Comparison of ENCODE assay signal across 29 cellular contexts in genomic region chr4:156362581-156362980, GRCh38.
DNase-seq lines count a peak whose midpoint lies in the region; ATAC-seq, FAIRE-seq and TF ChIP-seq lines count a peak whose summit lies in the region.
"Had no signal": no experiment of that assay in that cellular context is flagged by ENCODE, and none has a peak within 500 bp of the region (broad histone marks: within the 10 kb centered on the region; RNA-seq: fewer than 3 reads in every experiment).

No MANE protein-coding gene starts in this region.

- H3K4me1 Mint-ChIP-seq in astrocyte (ENCODE audit: low read depth, unreplicated experiment): peaks cover 5% of the 10 kb centered on the region

- no peak overlapping the region for H3K4me3 Mint-ChIP-seq in astrocyte (ENCODE audit: unreplicated experiment)
- H3K4me3 Mint-ChIP-seq: activated naive CD4-positive, alpha-beta T cell treated with anti-CD3 and anti-CD28 coated beads for 36 hours; activated T-cell treated with anti-CD3 and anti-CD28 coated beads, Interleukin-2, amount 50 U/mL, for 4 hours; CD4-positive, alpha-beta T cell; nephron progenitor cell had no signal

- no peaks in the 10 kb centered on the region for H3K79me2 ChIP-seq in GM23248 (ENCODE audit: insufficient read depth)
- no peaks in the 10 kb centered on the region for H3K79me2 ChIP-seq in astrocyte (ENCODE audit: insufficient read depth, low read length)

- H3K36me3 ChIP-seq in GM23248 (ENCODE audit: low read depth): no peaks in the 10 kb centered on the region
- H3K36me3 ChIP-seq in astrocyte (ENCODE audit: insufficient read depth, low read length): no peaks in the 10 kb centered on the region
- H3K36me3 ChIP-seq in aorta (ENCODE audit: control insufficient read depth in 1 of 2, insufficient read depth in 2 of 2, low read length in 1 of 2): no peaks in the 10 kb centered on the region
- H3K36me3 ChIP-seq: heart left ventricle, prostate gland, thyroid gland had no signal

- peaks cover 7% of the 10 kb centered on the region; the same call in 1 of the 2 replicates for H3K4me1 ChIP-seq in GM23248 (ENCODE audit: insufficient read depth)
- H3K4me1 ChIP-seq in astrocyte (ENCODE audit: insufficient read depth, low read length): no peaks in the 10 kb centered on the region
- H3K4me1 ChIP-seq in aorta (ENCODE audit: control insufficient read depth in 1 of 2, insufficient read depth in 2 of 2, low read length in 2 of 2): no peaks in the 10 kb centered on the region
- H3K4me1 ChIP-seq: heart left ventricle, prostate gland, thyroid gland had no signal

- H2AFZ ChIP-seq in GM23248: no peak overlapping the region
- H2AFZ ChIP-seq in astrocyte (ENCODE audit: low read depth, low read length): no peak overlapping the region

- no peak for ATAC-seq in aorta (ENCODE audit: low FRiP score)
- ATAC-seq: activated T-cell treated with anti-CD3 and anti-CD28 coated beads, Interleukin-2, amount 50 U/mL, for 4 hours; esophagus mucosa; heart left ventricle; HepG2; left lobe of liver; stimulated activated naive CD8-positive, alpha-beta T cell treated with anti-CD3 and anti-CD28 coated beads, Interleukin-15, Interleukin-2, amounts not matched to agents 100 U/mL and 50 U/mL, for 24 hours had no signal

- peak; percentile 32 for FAIRE-seq in astrocyte (lab: Jason Lieb, UNC)
- FAIRE-seq: HepG2 had no signal

- DNase-seq in GM23248 (peak; percentile 50), astrocyte (ENCODE audit: low read depth) (peak; percentile 54), fibroblast of the aortic adventitia (ENCODE audit: low read depth) (peak; percentile 9), skeletal muscle cell (ENCODE audit: low read depth) (peak; percentile 22), mucosa of gallbladder (ENCODE audit: low spot score) (no peak), DMS53 (lab: John Stamatoyannopoulos, UW) (no peak), DMS114 treated with DMSO at 0.1 percent for 48 hours (lab: John Stamatoyannopoulos, UW; ENCODE audit: unreplicated experiment) (no peak), aorta (no peak)
- DNase-seq: activated naive CD4-positive, alpha-beta T cell treated with anti-CD3 and anti-CD28 coated beads for 36 hours; activated T-cell treated with anti-CD3 and anti-CD28 coated beads, Interleukin-2, amount 50 U/mL, for 4 hours; CD4-positive, alpha-beta T cell; cerebellar nuclear complex; DMS 273 treated with DMSO at 0.1 percent for 48 hours; effector CD4-positive, alpha-beta T cell; heart left ventricle; NCI-H1105; NCI-H2081; nephron progenitor cell; OCI-M1; Right ventricle myocardium superior; small intestine; stimulated activated CD4-positive, alpha-beta T cell treated with anti-CD3 and anti-CD28 coated beads, Interleukin-4, amount 100 ng/mL, for 1 hour; stimulated activated naive CD8-positive, alpha-beta T cell treated with anti-CD3 and anti-CD28 coated beads, Interleukin-15, Interleukin-2, amounts not matched to agents 100 U/mL and 50 U/mL, for 24 hours; T-helper 1 cell; thyroid gland had no signal

- no peak overlapping the region for H3K27ac Mint-ChIP-seq in astrocyte (ENCODE audit: unreplicated experiment)
- H3K27ac Mint-ChIP-seq: activated naive CD4-positive, alpha-beta T cell treated with anti-CD3 and anti-CD28 coated beads for 36 hours; CD4-positive, alpha-beta T cell; nephron progenitor cell had no signal

- no peak overlapping the region for H3K4me3 ChIP-seq in GM23248
- H3K4me3 ChIP-seq in astrocyte (ENCODE audit: insufficient read depth, low read depth, low read length): no peak overlapping the region
- no peak overlapping the region for H3K4me3 ChIP-seq in fibroblast of the aortic adventitia (ENCODE audit: low read depth, low read length)
- no peak overlapping the region for H3K4me3 ChIP-seq in skeletal muscle cell (ENCODE audit: low read depth, low read length)
- no peak overlapping the region for H3K4me3 ChIP-seq in aorta (ENCODE audit: low read length in 2 of 2)
- H3K4me3 ChIP-seq: heart left ventricle, prostate gland, thyroid gland had no signal

- no peaks in the 10 kb centered on the region for H4K20me1 ChIP-seq in GM23248 (ENCODE audit: insufficient read depth)
- H4K20me1 ChIP-seq in astrocyte (ENCODE audit: insufficient read depth, low read length): no peaks in the 10 kb centered on the region

- H3K9me3 Mint-ChIP-seq in astrocyte (ENCODE audit: unreplicated experiment): peaks cover 6% of the 10 kb centered on the region

- no peaks in the 10 kb centered on the region for H3K9me2 ChIP-seq in GM23248 (ENCODE audit: insufficient read depth)

- in situ Hi-C loops in GM23248 (cut with MboI): no loop called here

- H3K9me3 ChIP-seq in GM23248 (ENCODE audit: low read depth) (no peaks in the 10 kb centered on the region), astrocyte (ENCODE audit: insufficient read depth, low read depth, low read length) (no peaks in the 10 kb centered on the region), aorta (ENCODE audit: control insufficient read depth, low read length) (no peaks in the 10 kb centered on the region)
- H3K9me3 ChIP-seq: heart left ventricle, prostate gland, thyroid gland had no signal

- H3F3A ChIP-seq in GM23248 (ENCODE audit: insufficient read depth): no peaks in the 10 kb centered on the region

- H3K4me2 ChIP-seq in GM23248 (ENCODE audit: unreplicated experiment): no peak overlapping the region
- peak overlapping the region; percentile 4 for H3K4me2 ChIP-seq in astrocyte (ENCODE audit: low read length)

- 65 to 77% methylated on average over 2 of the region's 2 CpGs for WGBS in GM23248 (ENCODE audit: low coverage in 1 of 2, low lambda C conversion rate in 2 of 2, missing lambda C conversion rate in 2 of 2), 2 experiments
- 50 to 57% methylated on average over 2 of the region's 2 CpGs for WGBS in aorta, 2 donors

- H3K9ac ChIP-seq in GM23248 (no peak overlapping the region), astrocyte (ENCODE audit: low read length) (no peak overlapping the region)

- H3K27me3 ChIP-seq in GM23248 (replicated peaks; ENCODE audit: insufficient read depth): no peaks in the 10 kb centered on the region
- H3K27me3 ChIP-seq in astrocyte (ENCODE audit: insufficient read depth, low read length): no peaks in the 10 kb centered on the region
- no peaks in the 10 kb centered on the region for H3K27me3 ChIP-seq in aorta (ENCODE audit: control insufficient read depth in 1 of 2, insufficient read depth in 2 of 2, low read length in 1 of 2)
- H3K27me3 ChIP-seq: heart left ventricle, thyroid gland had no signal

- peaks cover 2% of the 10 kb centered on the region for H3K36me3 Mint-ChIP-seq in astrocyte (ENCODE audit: low read depth, unreplicated experiment)

- no peaks in the 10 kb centered on the region for H3K27me3 Mint-ChIP-seq in astrocyte (ENCODE audit: low read depth, unreplicated experiment)
- H3K27me3 Mint-ChIP-seq: CD4-positive, alpha-beta T cell had no signal

- H3K27ac ChIP-seq in GM23248 (no peak overlapping the region), astrocyte (ENCODE audit: low read depth, low read length) (peak overlapping the region; percentile 3), aorta (ENCODE audit: low read depth in 1 of 2, low read length in 2 of 2) (no peak overlapping the region)
- H3K27ac ChIP-seq: heart left ventricle, prostate gland, thyroid gland had no signal

- TF ChIP-seq CTCF in astrocyte (IDR thresholded peaks at IDR 0.05; ENCODE audit: insufficient read depth, low read depth, low read length) (no peak), fibroblast of the aortic adventitia (IDR thresholded peaks at IDR 0.05; ENCODE audit: insufficient read depth, low read length) (no peak)

- intact Hi-C loops in aorta (cut with DNase I): no loop called here

Comparison
In these comparisons a context has a peak if more than half of its experiments do, and no peak if none do; other contexts are left out.
1. DNase-seq: peak in GM23248 (single experiment), astrocyte (single experiment), fibroblast of the aortic adventitia (single experiment) and skeletal muscle cell (single experiment); none in mucosa of gallbladder (single experiment), DMS53 (single experiment), DMS114 treated with DMSO at 0.1 percent for 48 hours (single experiment) and aorta (0 of 2).